In the genomic region with DNA sequence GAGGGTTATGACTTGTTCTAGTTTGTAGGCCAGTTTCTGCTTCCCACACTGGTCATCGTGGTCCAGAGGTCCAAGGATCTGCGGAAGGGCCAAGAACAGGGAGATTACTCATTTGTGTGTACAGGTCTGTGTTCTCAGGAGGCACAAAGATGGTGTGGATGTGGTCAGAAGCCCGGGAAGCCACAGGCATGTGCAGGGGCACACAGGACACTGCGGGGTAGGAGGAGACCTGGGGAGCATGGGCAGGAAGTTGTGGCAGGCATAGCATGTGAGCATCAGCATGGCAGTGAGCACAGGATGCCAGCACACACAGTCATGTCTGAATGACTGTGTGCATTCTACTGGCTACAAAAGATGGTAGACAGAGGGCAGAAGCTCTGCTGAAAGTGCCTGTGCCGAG, we compare ENCODE assay signal across 24 cellular contexts.
DNase-seq lines count a peak whose midpoint lies in the region; ATAC-seq and TF ChIP-seq lines count a peak whose summit lies in the region.
"Had no signal": no experiment of that assay in that cellular context is flagged by ENCODE, and none has a peak within 500 bp of the region (broad histone marks: within the 10 kb centered on the region; RNA-seq: fewer than 3 reads in every experiment).

No MANE protein-coding gene starts in this region.

- H3K27me3 ChIP-seq in foreskin keratinocyte: peaks cover 2% of the 10 kb centered on the region
- no peaks in the 10 kb centered on the region for H3K27me3 ChIP-seq in spleen (replicated peaks in 1 of 7)
- no peaks in the 10 kb centered on the region for H3K27me3 ChIP-seq in right atrium auricular region
- H3K27me3 ChIP-seq: BE2C, cardiac muscle cell, colonic mucosa, heart left ventricle had no signal

- H3K4me1 Mint-ChIP-seq in stimulated activated naive CD8-positive, alpha-beta T cell treated with anti-CD3 and anti-CD28 coated beads, Interleukin-15, amount 100 ng/mL, for 72 hours: no peaks in the 10 kb centered on the region

- no peaks in the 10 kb centered on the region for H3K27me3 Mint-ChIP-seq in stimulated activated naive CD8-positive, alpha-beta T cell treated with anti-CD3 and anti-CD28 coated beads, Interleukin-15, amount 100 ng/mL, for 72 hours
- H3K27me3 Mint-ChIP-seq: natural killer cell treated with Interleukin-12 subunit alpha and Interleukin-12 subunit beta and Interleukin-15 and Interleukin-18, amount 100 ng/mL, for 72 hours had no signal

- DNase-seq in stimulated activated naive CD8-positive, alpha-beta T cell treated with anti-CD3 and anti-CD28 coated beads, Interleukin-15, amount 100 ng/mL, for 72 hours: peak in 1 of 2 donors; percentile 21
- DNase-seq in stimulated activated naive CD8-positive, alpha-beta T cell treated with anti-CD3 and anti-CD28 coated beads, Interleukin-15, Interleukin-2, amounts not matched to agents 100 U/mL and 50 U/mL, for 24 hours: no peak
- DNase-seq in RPMI7951 (ENCODE audit: low read depth) (peak; percentile 90), foreskin keratinocyte (no peak), spleen (peak; percentile 60), NCI-H1436 (lab: John Stamatoyannopoulos, UW) (no peak), right atrium auricular region (ENCODE audit: low spot score) (no peak)
- DNase-seq: activated naive CD4-positive, alpha-beta T cell treated with Interleukin-2 at 50 U/mL for 16 hours; amygdala; BE2C; colonic mucosa; effector memory CD4-positive, alpha-beta T cell; erythroblast; heart left ventricle; mucosa of descending colon; NCI-H446 treated with DMSO at 0.1 percent for 48 hours; retina had no signal

- H3K4me3 Mint-ChIP-seq in stimulated activated naive CD8-positive, alpha-beta T cell treated with anti-CD3 and anti-CD28 coated beads, Interleukin-15, amount 100 ng/mL, for 72 hours: no peak overlapping the region
- H3K4me3 Mint-ChIP-seq: activated T-cell treated with anti-CD3 and anti-CD28 coated beads, Interleukin-2, amount 50 U/mL, for 72 hours; IgD-negative memory B cell; natural killer cell treated with Interleukin-12 subunit alpha and Interleukin-12 subunit beta and Interleukin-15 and Interleukin-18, amount 100 ng/mL, for 72 hours had no signal

- peak overlapping the region in 1 of 2 donors; percentile 3 for H3K27ac Mint-ChIP-seq in stimulated activated naive CD8-positive, alpha-beta T cell treated with anti-CD3 and anti-CD28 coated beads, Interleukin-15, amount 100 ng/mL, for 72 hours
- H3K27ac Mint-ChIP-seq: activated T-cell treated with anti-CD3 and anti-CD28 coated beads, Interleukin-2, amount 50 U/mL, for 72 hours; IgD-negative memory B cell; natural killer cell treated with Interleukin-12 subunit alpha and Interleukin-12 subunit beta and Interleukin-15 and Interleukin-18, amount 100 ng/mL, for 72 hours had no signal

- H3K9me3 ChIP-seq in spleen (no peaks in the 10 kb centered on the region), right atrium auricular region (no peaks in the 10 kb centered on the region)
- H3K9me3 ChIP-seq: BE2C, colonic mucosa, heart left ventricle, mucosa of descending colon had no signal

- H3K4me1 ChIP-seq in foreskin keratinocyte (peaks cover 7% of the 10 kb centered on the region), spleen (no peaks in the 10 kb centered on the region), right atrium auricular region (no peaks in the 10 kb centered on the region)
- H3K4me1 ChIP-seq: BE2C, colonic mucosa, heart left ventricle had no signal

- H3K36me3 ChIP-seq in spleen (peaks cover 0 to 28% (median 0%) of the 10 kb centered on the region in 6 donors), right atrium auricular region (peaks cover 10% of the 10 kb centered on the region)
- H3K36me3 ChIP-seq: colonic mucosa had no signal

- intact Hi-C loops in spleen (cut with DNase I; ENCODE audit: low total_unique reads): no loop called here

- H3K27ac ChIP-seq in foreskin keratinocyte: no peak overlapping the region
- no peak overlapping the region for H3K27ac ChIP-seq in spleen
- no peak overlapping the region for H3K27ac ChIP-seq in right atrium auricular region
- H3K27ac ChIP-seq: cardiac muscle cell, colonic mucosa, heart left ventricle had no signal

- WGBS in spleen, 5 donors: 68 to 84% (median 76%) methylated on average over 5 of the region's 5 CpGs

- ATAC-seq in stimulated activated naive CD8-positive, alpha-beta T cell treated with anti-CD3 and anti-CD28 coated beads, Interleukin-15, amount 100 ng/mL, for 72 hours: peak; percentile 77
- no peak for ATAC-seq in stimulated activated naive CD8-positive, alpha-beta T cell treated with anti-CD3 and anti-CD28 coated beads, Interleukin-15, Interleukin-2, amounts not matched to agents 100 U/mL and 50 U/mL, for 24 hours
- ATAC-seq in foreskin keratinocyte: peak; percentile 42
- no peak for ATAC-seq in HG02571 (IDR thresholded peaks at IDR 0.05; ENCODE audit: unreplicated experiment)
- ATAC-seq: heart left ventricle; mucosa of descending colon; natural killer cell treated with Interleukin-12 subunit alpha and Interleukin-12 subunit beta and Interleukin-15 and Interleukin-18, amount 100 ng/mL, for 72 hours; SK-N-SH treated with all-trans-retinoic acid at 6 μM for 48 hours had no signal

- TF ChIP-seq CTCF in foreskin keratinocyte (conservative IDR thresholded peaks at IDR 0.05) (no peak), spleen (IDR thresholded peaks at IDR 0.05 in 8 of 11, conservative IDR thresholded peaks at IDR 0.05 in 3 of 11) (no peak), right atrium auricular region (IDR thresholded peaks at IDR 0.05) (no peak)

- H3K9me3 Mint-ChIP-seq in stimulated activated naive CD8-positive, alpha-beta T cell treated with anti-CD3 and anti-CD28 coated beads, Interleukin-15, amount 100 ng/mL, for 72 hours: no peaks in the 10 kb centered on the region
- H3K9me3 Mint-ChIP-seq: activated T-cell treated with anti-CD3 and anti-CD28 coated beads, Interleukin-2, amount 50 U/mL, for 72 hours; IgD-negative memory B cell; natural killer cell treated with Interleukin-12 subunit alpha and Interleukin-12 subunit beta and Interleukin-15 and Interleukin-18, amount 100 ng/mL, for 72 hours had no signal

- no peak overlapping the region for H3K4me3 ChIP-seq in spleen
- no peak overlapping the region for H3K4me3 ChIP-seq in right atrium auricular region
- H3K4me3 ChIP-seq: cardiac muscle cell, colonic mucosa, heart left ventricle, lung, mucosa of descending colon had no signal

- TF ChIP-seq POLR2A in spleen (IDR thresholded peaks at IDR 0.05): no peak

Comparison
In these comparisons a context has a peak if more than half of its experiments do, and no peak if none do; other contexts are left out.
1. ATAC-seq: peak in stimulated activated naive CD8-positive, alpha-beta T cell treated with anti-CD3 and anti-CD28 coated beads, Interleukin-15, amount 100 ng/mL, for 72 hours (single experiment) and foreskin keratinocyte (single experiment); none in stimulated activated naive CD8-positive, alpha-beta T cell treated with anti-CD3 and anti-CD28 coated beads, Interleukin-15, Interleukin-2, amounts not matched to agents 100 U/mL and 50 U/mL, for 24 hours (single experiment) and HG02571 (single experiment).
2. DNase-seq: peak in RPMI7951 (single experiment) and spleen (single experiment); none in stimulated activated naive CD8-positive, alpha-beta T cell treated with anti-CD3 and anti-CD28 coated beads, Interleukin-15, Interleukin-2, amounts not matched to agents 100 U/mL and 50 U/mL, for 24 hours (single experiment), foreskin keratinocyte (0 of 2), NCI-H1436 (single experiment) and right atrium auricular region (single experiment).